22 cellular contexts compared by ENCODE assay signal in genomic region chr5:79576606-79577289, GRCh38. TPM values are rescaled to one million over a fixed set of nuclear protein-coding genes. Genes with fewer than 3 reads are reported as not detected.
DNase-seq lines count a peak whose midpoint lies in the region; TF ChIP-seq lines count a peak whose summit lies in the region.
"Had no signal": no experiment of that assay in that cellular context is flagged by ENCODE, and none has a peak within 500 bp of the region (broad histone marks: within the 10 kb centered on the region; RNA-seq: fewer than 3 reads in every experiment).

No MANE protein-coding gene starts in this region.

- no peak overlapping the region for H2BK15ac ChIP-seq in mesenchymal stem cell (ENCODE audit: low read depth, poor library complexity, severe bottlenecking)

- H3K4me3 Mint-ChIP-seq in activated T-cell treated with anti-CD3 and anti-CD28 coated beads, Interleukin-2, amount 50 U/mL, for 24 hours, result no peak overlapping the region
- H3K4me3 Mint-ChIP-seq: B cell, HFFc6 had no signal

- H3K36me3 ChIP-seq in GM23248 (ENCODE audit: low read depth) (no peaks in the 10 kb centered on the region), osteoblast (ENCODE audit: insufficient read depth, low read length) (no peaks in the 10 kb centered on the region), mesenchymal stem cell (ENCODE audit: control insufficient read depth in 1 of 2, insufficient read depth in 2 of 2, low read depth in 1 of 2, low read length in 2 of 2) (no peaks in the 10 kb centered on the region)
- H3K36me3 ChIP-seq: HAP-1 had no signal

- H3K9me2 ChIP-seq in GM23248 (ENCODE audit: insufficient read depth), result no peaks in the 10 kb centered on the region

- H3K14ac ChIP-seq in mesenchymal stem cell (ENCODE audit: low read length in 2 of 2), result no peak overlapping the region

- H3K4me1 ChIP-seq in GM23248 (ENCODE audit: insufficient read depth) (no peaks in the 10 kb centered on the region), osteoblast (ENCODE audit: insufficient read depth, low read length) (no peaks in the 10 kb centered on the region), mesenchymal stem cell (ENCODE audit: control insufficient read depth, insufficient read depth, low read depth, low read length) (no peaks in the 10 kb centered on the region)

- H3K9ac ChIP-seq in GM23248 (no peak overlapping the region), mesenchymal stem cell (ENCODE audit: low read length) (no peak overlapping the region)

- no peak overlapping the region for H4K91ac ChIP-seq in mesenchymal stem cell (ENCODE audit: low read length)

- no peak overlapping the region for H3K27ac Mint-ChIP-seq in activated T-cell treated with anti-CD3 and anti-CD28 coated beads, Interleukin-2, amount 50 U/mL, for 24 hours
- H3K27ac Mint-ChIP-seq: B cell, HFFc6 had no signal

- peak overlapping the region; percentile 5; the same call in 1 of the 2 replicates for H2AFZ ChIP-seq in GM23248
- no peak overlapping the region for H2AFZ ChIP-seq in osteoblast (ENCODE audit: low read length)
- no peak overlapping the region for H2AFZ ChIP-seq in mesenchymal stem cell (ENCODE audit: low read depth, low read length)

- H2BK5ac ChIP-seq in mesenchymal stem cell (ENCODE audit: low read depth, low read length, poor library complexity, severe bottlenecking), result no peak overlapping the region

- H3K79me1 ChIP-seq in mesenchymal stem cell (replicated peaks; ENCODE audit: low read length, poor library complexity, severe bottlenecking), result no peaks in the 10 kb centered on the region

- peaks cover under 1% of the 10 kb centered on the region for H3K4me1 Mint-ChIP-seq in activated T-cell treated with anti-CD3 and anti-CD28 coated beads, Interleukin-2, amount 50 U/mL, for 24 hours (ENCODE audit: low read depth)
- H3K4me1 Mint-ChIP-seq: B cell had no signal

- H3K27me3 ChIP-seq in GM23248 (replicated peaks; ENCODE audit: insufficient read depth) (no peaks in the 10 kb centered on the region), osteoblast (ENCODE audit: insufficient read depth, low read length) (no peaks in the 10 kb centered on the region), mesenchymal stem cell (ENCODE audit: control insufficient read depth in 1 of 2, insufficient read depth in 1 of 2, low read length in 2 of 2) (no peaks in the 10 kb centered on the region)

- in situ Hi-C loops in GM23248 (cut with MboI), result no loop called here

- H3K4ac ChIP-seq in mesenchymal stem cell (ENCODE audit: low read depth in 1 of 2, low read length in 2 of 2), result no peak overlapping the region

- no peaks in the 10 kb centered on the region for H3K36me3 Mint-ChIP-seq in activated T-cell treated with anti-CD3 and anti-CD28 coated beads, Interleukin-2, amount 50 U/mL, for 24 hours (ENCODE audit: low read depth)

- H3K9me3 Mint-ChIP-seq in activated T-cell treated with anti-CD3 and anti-CD28 coated beads, Interleukin-2, amount 50 U/mL, for 24 hours, result peaks cover 15% of the 10 kb centered on the region
- H3K9me3 Mint-ChIP-seq: HFFc6 had no signal

- H2BK120ac ChIP-seq in mesenchymal stem cell (ENCODE audit: low read depth, low read length), result no peak overlapping the region

- H3K79me2 ChIP-seq in GM23248 (ENCODE audit: insufficient read depth) (no peaks in the 10 kb centered on the region), osteoblast (ENCODE audit: insufficient read depth, low read length) (no peaks in the 10 kb centered on the region)

- H3K9me3 ChIP-seq in GM23248 (ENCODE audit: low read depth) (no peaks in the 10 kb centered on the region), osteoblast (ENCODE audit: low read depth, low read length) (no peaks in the 10 kb centered on the region), mesenchymal stem cell (ENCODE audit: control insufficient read depth, low read length) (no peaks in the 10 kb centered on the region)
- H3K9me3 ChIP-seq: HAP-1 had no signal

- peaks cover 14% of the 10 kb centered on the region for H3K27me3 Mint-ChIP-seq in activated T-cell treated with anti-CD3 and anti-CD28 coated beads, Interleukin-2, amount 50 U/mL, for 24 hours

- TF ChIP-seq CTCF in fibroblast of pulmonary artery (IDR thresholded peaks at IDR 0.05; ENCODE audit: low read length, missing control alignments) (no peak), osteoblast (IDR thresholded peaks at IDR 0.05; ENCODE audit: extremely low read depth, low read depth, low read length) (no peak)

- DNase-seq in GM23248, result no peak
- DNase-seq in OCI-M1 (lab: John Stamatoyannopoulos, UW), result peak; percentile 90
- DNase-seq in fibroblast of pulmonary artery (ENCODE audit: low read depth), result peak; percentile 77
- peak; percentile 73 for DNase-seq in osteoblast (ENCODE audit: insufficient read length, low spot score, missing footprints)
- no peak for DNase-seq in amniotic stem cell (lab: John Stamatoyannopoulos, UW)
- DNase-seq in mesenchymal stem cell, result no peak
- DNase-seq in activated T-cell treated with anti-CD3 and anti-CD28 coated beads, Interleukin-2, amount 50 U/mL, for 24 hours, result no peak
- DNase-seq: DMS153, HFFc6, IMR-90, NCI-H1105, NCI-H1436 treated with DMSO at 0.1 percent for 48 hours, NCI-H1930, NCI-H2107, NCI-H446, NCI-H526, NCI-H82, SHP77, T-helper 1 cell had no signal

- no peak overlapping the region for H2AK5ac ChIP-seq in mesenchymal stem cell (ENCODE audit: low read length, severe bottlenecking)

- no peak overlapping the region for H3K18ac ChIP-seq in mesenchymal stem cell (ENCODE audit: low read depth in 1 of 2, low read length in 2 of 2)

- H3K4me3 ChIP-seq in GM23248 (no peak overlapping the region), fibroblast of pulmonary artery (replicated peaks; ENCODE audit: low read depth, low read length) (no peak overlapping the region), osteoblast (ENCODE audit: insufficient read depth, low read length) (no peak overlapping the region), mesenchymal stem cell (ENCODE audit: insufficient read depth in 1 of 2, low read depth in 1 of 2, low read length in 2 of 2) (no peak overlapping the region)
- H3K4me3 ChIP-seq: HAP-1 had no signal

- H3K27ac ChIP-seq in GM23248 (no peak overlapping the region), osteoblast (ENCODE audit: low read depth, low read length) (no peak overlapping the region), mesenchymal stem cell (ENCODE audit: low read length, poor library complexity, severe bottlenecking) (no peak overlapping the region)
- H3K27ac ChIP-seq: RWPE1 had no signal

- no peaks in the 10 kb centered on the region for H3F3A ChIP-seq in GM23248 (ENCODE audit: insufficient read depth)

- no peak overlapping the region for H2BK12ac ChIP-seq in mesenchymal stem cell (ENCODE audit: low read length in 2 of 2)

- H4K20me1 ChIP-seq in GM23248 (ENCODE audit: insufficient read depth) (no peaks in the 10 kb centered on the region), osteoblast (ENCODE audit: insufficient read depth, low read length) (no peaks in the 10 kb centered on the region)

- H3K4me2 ChIP-seq in GM23248 (ENCODE audit: unreplicated experiment), result no peak overlapping the region
- no peak overlapping the region for H3K4me2 ChIP-seq in osteoblast (ENCODE audit: insufficient read depth, low read length)
- no peak overlapping the region for H3K4me2 ChIP-seq in mesenchymal stem cell (ENCODE audit: low read length, poor library complexity, severe bottlenecking)

- 80 to 86% methylated on average over 7 of the region's 7 CpGs for WGBS in GM23248 (ENCODE audit: low coverage in 1 of 2, low lambda C conversion rate in 2 of 2, missing lambda C conversion rate in 2 of 2), 2 experiments
- WGBS in mesenchymal stem cell, result 100% methylated on average over 4 of the region's 7 CpGs

- no peak overlapping the region for H3K23ac ChIP-seq in mesenchymal stem cell (ENCODE audit: low read length in 2 of 2)

- H4K8ac ChIP-seq in mesenchymal stem cell (ENCODE audit: low read length), result no peak overlapping the region

RNA-seq across cellular contexts. Expression of gene TENT2, which starts 35.5 kb away (rescaled TPM):
- total RNA-seq in GM23248 (2014; rRNA removed; shearing (Covaris generic)), result 42.4 and 44.1 TPM in 2 replicates
- 33.6 and 35.2 TPM in 2 replicates for polyA plus RNA-seq in GM23248 (2016; fragmentation: Nextera tagmentation; extraction: Ambion mirVana)
- 65.9 and 77.5 TPM in 2 replicates for total RNA-seq in osteoblast
- polyA plus RNA-seq in mesenchymal stem cell (2013, experiment 1 of 2), result 23.4 TPM
- polyA plus RNA-seq in mesenchymal stem cell (2013, experiment 2 of 2), result 24.4 TPM

Comparison
In these comparisons a context has a peak if more than half of its experiments do, and no peak if none do; other contexts are left out.
1. DNase-seq: peak in OCI-M1 (single experiment), fibroblast of pulmonary artery (single experiment) and osteoblast (single experiment); none in GM23248 (single experiment), amniotic stem cell (single experiment), mesenchymal stem cell (single experiment) and activated T-cell treated with anti-CD3 and anti-CD28 coated beads, Interleukin-2, amount 50 U/mL, for 24 hours (single experiment).